Comparison of ENCODE assay signal across 8 cellular contexts in genomic region chr20:5714261-5715041, GRCh38. TPM values are rescaled to one million over a fixed set of nuclear protein-coding genes. Genes with fewer than 3 reads are reported as not detected.
DNase-seq lines count a peak whose midpoint lies in the region; ATAC-seq and TF ChIP-seq lines count a peak whose summit lies in the region.

No MANE protein-coding gene starts in this region.

- peak; percentile 55 for DNase-seq in HT-29 (ENCODE audit: low spot score)
- peak; percentile 96 for DNase-seq in dermis blood vessel endothelial cell
- DNase-seq in gastrocnemius medialis, result no peak
- no peak for DNase-seq in SKM-1 treated with dmso at 0.1 percent for 144 hours (lab: John Stamatoyannopoulos, UW; ENCODE audit: unreplicated experiment)
- no peak for DNase-seq in chondrocyte (ENCODE audit: low spot score)
- no peak for DNase-seq in NCI-H446 (lab: John Stamatoyannopoulos, UW)

- no peaks in the 10 kb centered on the region for H3K27me3 ChIP-seq in gastrocnemius medialis

- no peak for TF ChIP-seq POLR2A in gastrocnemius medialis (IDR thresholded peaks at IDR 0.05)

- intact Hi-C loops in gastrocnemius medialis (cut with DNase I; ENCODE audit: low total_unique reads), result loop anchor here (5.0 kb wide), 1 partner anchor 38 kb away; the partner anchor contains the start of gene SHLD1

- no peaks in the 10 kb centered on the region for H3K9me3 ChIP-seq in gastrocnemius medialis

- H3K36me3 Mint-ChIP-seq in chondrocyte (ENCODE audit: low read depth), result no peaks in the 10 kb centered on the region

- ATAC-seq in gastrocnemius medialis, result peak; percentile 19 to 25
- no peak for ATAC-seq in GM18502 (IDR thresholded peaks at IDR 0.05; ENCODE audit: poor library complexity, unreplicated experiment)

- in situ Hi-C loops in gastrocnemius medialis (cut with MboI; ENCODE audit: low sequenced_read_pairs in 4 of 4), result no loop called here

- peaks cover 10 to 11% of the 10 kb centered on the region in 2 donors for H3K4me1 ChIP-seq in gastrocnemius medialis

- H3K27me3 Mint-ChIP-seq in chondrocyte (ENCODE audit: low read depth), result peaks cover 20% of the 10 kb centered on the region

- H3K27ac ChIP-seq in VCaP, result peak overlapping the region; percentile 80
- H3K27ac ChIP-seq in gastrocnemius medialis, result no peak overlapping the region

- H3K4me3 ChIP-seq in gastrocnemius medialis, result no peak overlapping the region

- TF ChIP-seq CTCF in VCaP (conservative IDR thresholded peaks at IDR 0.05), result no peak
- TF ChIP-seq CTCF in gastrocnemius medialis (IDR thresholded peaks at IDR 0.05 in 4 of 5, conservative IDR thresholded peaks at IDR 0.05 in 1 of 5), result no peak
- TF ChIP-seq CTCF in chondrocyte (IDR thresholded peaks at IDR 0.05), result no peak

- no peaks in the 10 kb centered on the region for H3K4me1 Mint-ChIP-seq in chondrocyte (ENCODE audit: low read depth)

- no peak overlapping the region for H3K4me3 Mint-ChIP-seq in chondrocyte (ENCODE audit: unreplicated experiment)

- H3K36me3 ChIP-seq in gastrocnemius medialis, result no peaks in the 10 kb centered on the region

- H3K9me3 Mint-ChIP-seq in chondrocyte (ENCODE audit: low read depth), result peaks cover 18% of the 10 kb centered on the region

- H3K27ac Mint-ChIP-seq in chondrocyte (ENCODE audit: unreplicated experiment), result no peak overlapping the region

RNA-seq across cellular contexts. Expression of gene SHLD1, which starts 35.8 kb away (rescaled TPM):
- 0.61 and 4.5 TPM in 2 replicates for total RNA-seq in HT-29 (2014; rRNA removed; shearing (Covaris generic))
- 2.6 and 3.4 TPM in 2 replicates for total RNA-seq in dermis blood vessel endothelial cell
- total RNA-seq in gastrocnemius medialis, result 1 to 10 TPM; 5.4 to 7.1 (median 5.8) TPM
- 3.1 to 3.6 TPM (median 3.1 TPM) in 3 replicates for total RNA-seq in chondrocyte

Comparison
In these comparisons a context has a peak if more than half of its experiments do, and no peak if none do; other contexts are left out.
1. DNase-seq: peak in HT-29 (single experiment) and dermis blood vessel endothelial cell (single experiment); none in gastrocnemius medialis (0 of 2), SKM-1 treated with dmso at 0.1 percent for 144 hours (single experiment), chondrocyte (single experiment) and NCI-H446 (0 of 2).